In genomic region chr6:136640132-136640915, GRCh38 we compare ENCODE assay signal across 18 cellular contexts.
DNase-seq lines count a peak whose midpoint lies in the region; FAIRE-seq and TF ChIP-seq lines count a peak whose summit lies in the region.
"Had no signal": no experiment of that assay in that cellular context is flagged by ENCODE, and none has a peak within 500 bp of the region (broad histone marks: within the 10 kb centered on the region; RNA-seq: fewer than 3 reads in every experiment).

No MANE protein-coding gene starts in this region.

- peaks cover 6% of the 10 kb centered on the region for H3K4me1 Mint-ChIP-seq in activated CD4-positive, alpha-beta memory T cell treated with anti-CD3 and anti-CD28 coated beads, Interleukin-2, amount 10 ng/mL, durations not matched to agents 7 days and 5 days

- peak; percentile 29 for DNase-seq in AG08396 (ENCODE audit: low spot score)
- peak; percentile 22 for DNase-seq in HS-5 (ENCODE audit: low read depth)
- DNase-seq in bronchial epithelial cell (ENCODE audit: low read depth), result peak; percentile 49
- DNase-seq in kidney tubule cell (ENCODE audit: low spot score), result peak; percentile 64
- no peak for DNase-seq in activated CD4-positive, alpha-beta memory T cell treated with anti-CD3 and anti-CD28 coated beads, Interleukin-2, amount 10 ng/mL, durations not matched to agents 7 days and 5 days
- no peak for DNase-seq in hepatocyte (ENCODE audit: low spot score)
- no peak for DNase-seq in SIG-M5 (lab: John Stamatoyannopoulos, UW)
- DNase-seq in stimulated activated CD4-positive, alpha-beta T cell treated with anti-CD3 and anti-CD28 coated beads, Interleukin-15, amount 100 ng/mL, for 24 hours, result no peak
- DNase-seq: activated T-cell treated with anti-CD3 and anti-CD28 coated beads for 4 hours, DMS 273 treated with DMSO at 0.1 percent for 48 hours, midbrain, NCI-H1092 treated with DMSO at 0.1 percent for 48 hours, NCI-H446, occipital lobe, thyroid gland had no signal

- H3K27me3 ChIP-seq in bronchial epithelial cell (ENCODE audit: control insufficient read depth, insufficient read depth, low read length) (no peaks in the 10 kb centered on the region), hepatocyte (no peaks in the 10 kb centered on the region)
- H3K27me3 ChIP-seq: thyroid gland had no signal

- no peaks in the 10 kb centered on the region for H3K9me3 Mint-ChIP-seq in activated CD4-positive, alpha-beta memory T cell treated with anti-CD3 and anti-CD28 coated beads, Interleukin-2, amount 10 ng/mL, durations not matched to agents 7 days and 5 days

- peaks cover 18% of the 10 kb centered on the region for H3K36me3 Mint-ChIP-seq in activated CD4-positive, alpha-beta memory T cell treated with anti-CD3 and anti-CD28 coated beads, Interleukin-2, amount 10 ng/mL, durations not matched to agents 7 days and 5 days (ENCODE audit: low read depth)

- H3K27ac ChIP-seq in hepatocyte, result no peak overlapping the region
- H3K27ac ChIP-seq: thyroid gland had no signal

- TF ChIP-seq CTCF in bronchial epithelial cell (IDR thresholded peaks at IDR 0.05; ENCODE audit: insufficient read depth, low read length, severe bottlenecking), result no peak
- TF ChIP-seq CTCF in hepatocyte (IDR thresholded peaks at IDR 0.05; ENCODE audit: poor library complexity), result no peak

- H3K4me3 Mint-ChIP-seq in activated CD4-positive, alpha-beta memory T cell treated with anti-CD3 and anti-CD28 coated beads, Interleukin-2, amount 10 ng/mL, durations not matched to agents 7 days and 5 days, result no peak overlapping the region
- H3K4me3 Mint-ChIP-seq: activated naive CD8-positive, alpha-beta T cell; B cell had no signal

- CTCF ChIA-PET in activated CD4-positive, alpha-beta memory T cell treated with anti-CD3 and anti-CD28 coated beads, Interleukin-2, amount 10 ng/mL, durations not matched to agents 7 days and 5 days (lab: Charles Lee), result interaction anchor here (17.1 kb wide), 1 partner anchor 149 kb away, joined by 600 read pairs; the partner anchor contains the start of gene MAP3K5

- no peak overlapping the region for H3K4me2 ChIP-seq in hepatocyte

- H3K79me2 ChIP-seq in hepatocyte, result no peaks in the 10 kb centered on the region

- H4K20me1 ChIP-seq in hepatocyte (ENCODE audit: insufficient read depth, poor library complexity, severe bottlenecking), result no peaks in the 10 kb centered on the region

- no peaks in the 10 kb centered on the region for H3K9me3 ChIP-seq in hepatocyte (ENCODE audit: low read depth)
- H3K9me3 ChIP-seq: thyroid gland had no signal

- no peaks in the 10 kb centered on the region for H3K27me3 Mint-ChIP-seq in activated CD4-positive, alpha-beta memory T cell treated with anti-CD3 and anti-CD28 coated beads, Interleukin-2, amount 10 ng/mL, durations not matched to agents 7 days and 5 days
- H3K27me3 Mint-ChIP-seq: activated naive CD8-positive, alpha-beta T cell; B cell had no signal

- POLR2A ChIA-PET in activated CD4-positive, alpha-beta memory T cell treated with anti-CD3 and anti-CD28 coated beads, Interleukin-2, amount 10 ng/mL, durations not matched to agents 7 days and 5 days (lab: Charles Lee), result interaction anchor here (10.6 kb wide), 1 partner anchor 148 kb away, joined by 237 read pairs; the partner anchor contains the start of gene MAP3K5

- H3K36me3 ChIP-seq in bronchial epithelial cell (ENCODE audit: control insufficient read depth, insufficient read depth, low read length), result no peaks in the 10 kb centered on the region
- H3K36me3 ChIP-seq in hepatocyte (replicated peaks; ENCODE audit: insufficient read depth, low read depth), result no peaks in the 10 kb centered on the region

- no peak overlapping the region for H3K27ac Mint-ChIP-seq in activated CD4-positive, alpha-beta memory T cell treated with anti-CD3 and anti-CD28 coated beads, Interleukin-2, amount 10 ng/mL, durations not matched to agents 7 days and 5 days
- H3K27ac Mint-ChIP-seq: activated naive CD8-positive, alpha-beta T cell; B cell had no signal

- H3K4me1 ChIP-seq in hepatocyte (ENCODE audit: insufficient read depth), result no peaks in the 10 kb centered on the region

- no peak overlapping the region for H2AFZ ChIP-seq in hepatocyte

- FAIRE-seq in bronchial epithelial cell (lab: Jason Lieb, UNC), result peak; percentile 52
- FAIRE-seq: colon had no signal

- H3K4me3 ChIP-seq in bronchial epithelial cell (ENCODE audit: low read depth, low read length), result no peak overlapping the region
- H3K4me3 ChIP-seq in hepatocyte, result no peak overlapping the region
- H3K4me3 ChIP-seq: thyroid gland had no signal

- WGBS in hepatocyte (ENCODE audit: low lambda C conversion rate, missing lambda C conversion rate), result 74% methylated on average over 5 of the region's 5 CpGs

- H3K9me2 ChIP-seq in hepatocyte (replicated peaks; ENCODE audit: insufficient read depth), result no peaks in the 10 kb centered on the region

Comparison
In these comparisons a context has a peak if more than half of its experiments do, and no peak if none do; other contexts are left out.
1. DNase-seq: peak in AG08396 (single experiment), HS-5 (single experiment), bronchial epithelial cell (single experiment) and kidney tubule cell (single experiment); none in activated CD4-positive, alpha-beta memory T cell treated with anti-CD3 and anti-CD28 coated beads, Interleukin-2, amount 10 ng/mL, durations not matched to agents 7 days and 5 days (single experiment), hepatocyte (single experiment), SIG-M5 (single experiment) and stimulated activated CD4-positive, alpha-beta T cell treated with anti-CD3 and anti-CD28 coated beads, Interleukin-15, amount 100 ng/mL, for 24 hours (single experiment).